ENCODE assay signal across 26 cellular contexts in the genomic region with DNA sequence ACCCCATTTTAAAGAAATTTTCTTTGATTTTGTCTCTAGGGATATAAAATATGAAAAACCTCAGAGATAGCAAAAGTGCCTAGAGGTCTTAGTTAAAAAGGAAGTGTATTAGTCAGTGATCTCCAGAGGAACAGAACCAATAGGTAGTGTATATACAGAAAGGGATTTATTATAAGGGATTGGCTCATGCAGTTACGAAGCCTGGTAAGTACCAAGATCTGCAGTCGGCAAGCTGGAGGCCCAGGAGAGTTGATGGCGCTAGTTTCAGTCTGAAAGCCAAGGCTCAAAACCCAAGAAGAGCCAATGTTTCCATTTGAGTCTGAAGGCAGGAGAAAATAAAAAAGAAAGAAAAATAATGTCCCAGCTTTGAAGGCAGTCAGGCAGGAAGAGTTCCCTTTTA.
"Had no signal": no experiment of that assay in that cellular context is flagged by ENCODE, and none has a peak within 500 bp of the region (broad histone marks: within the 10 kb centered on the region; RNA-seq: fewer than 3 reads in every experiment).

No MANE protein-coding gene starts in this region.

- H3K27ac ChIP-seq: colonic mucosa, esophagus squamous epithelium, gastrocnemius medialis, hepatocyte, parathyroid adenoma, right lobe of liver, suprapubic skin, transverse colon, upper lobe of right lung, uterus had no signal

- H2AFZ ChIP-seq: hepatocyte, parathyroid adenoma had no signal

- H3K79me2 ChIP-seq: hepatocyte, parathyroid adenoma had no signal

- H3K9ac ChIP-seq: parathyroid adenoma had no signal

- H3K4me2 ChIP-seq: hepatocyte, smooth muscle cell had no signal

- DNase-seq: colonic mucosa; effector CD8-positive, alpha-beta T cell; erythroblast; esophagus squamous epithelium; gastrocnemius medialis; head of caudate nucleus; left colon; midbrain; naive thymus-derived CD4-positive, alpha-beta T cell; nephron progenitor cell; occipital lobe; right lobe of liver; stimulated activated CD4-positive, alpha-beta T cell treated with anti-CD3 and anti-CD28 coated beads, Interleukin-12 subunit alpha, Interleukin-12 subunit beta, amount 100 ng/mL, for 4 hours; stimulated activated CD4-positive, alpha-beta T cell treated with anti-CD3 and anti-CD28 coated beads, Interleukin-1b, Interleukin-23, amount 100 ng/mL, for 48 hours; stimulated activated CD4-positive, alpha-beta T cell treated with anti-CD3 and anti-CD28 coated beads, Interleukin-4, amount 100 ng/mL, for 1 hour; stimulated activated CD8-positive, alpha-beta memory T cell treated with anti-CD3 and anti-CD28 coated beads, Interleukin-4, amount 100 ng/mL, for 48 hours; stimulated activated naive CD4-positive, alpha-beta T cell; stimulated activated naive CD8-positive, alpha-beta T cell treated with anti-CD3 and anti-CD28 coated beads, Interleukin-15, amount 100 ng/mL, for 72 hours; transverse colon; upper lobe of right lung; uterus had no signal

- H3K9me3 ChIP-seq: colonic mucosa, gastrocnemius medialis, right lobe of liver, suprapubic skin, transverse colon, uterus had no signal

- H3K4me3 ChIP-seq: colonic mucosa, esophagus squamous epithelium, gastrocnemius medialis, hepatocyte, lung, right lobe of liver, smooth muscle cell, suprapubic skin, transverse colon, upper lobe of right lung, uterus had no signal

- H3K36me3 ChIP-seq: colonic mucosa, esophagus squamous epithelium, gastrocnemius medialis, right lobe of liver, suprapubic skin, transverse colon, upper lobe of right lung, uterus had no signal

- H3K27me3 ChIP-seq: colonic mucosa, esophagus squamous epithelium, gastrocnemius medialis, hepatocyte, right lobe of liver, suprapubic skin, transverse colon, upper lobe of right lung, uterus had no signal

- H3K4me1 ChIP-seq: colonic mucosa, gastrocnemius medialis, parathyroid adenoma, right lobe of liver, transverse colon, upper lobe of right lung, uterus had no signal

- ATAC-seq: gastrocnemius medialis; left colon; naive thymus-derived CD4-positive, alpha-beta T cell; right lobe of liver; stimulated activated naive CD8-positive, alpha-beta T cell treated with anti-CD3 and anti-CD28 coated beads, Interleukin-15, amount 100 ng/mL, for 72 hours; upper lobe of right lung had no signal
